ENCODE assay signal across 9 cellular contexts in genomic region chr20:31260326-31260932, GRCh38. TPM values are rescaled to one million over a fixed set of nuclear protein-coding genes. Genes with fewer than 3 reads are reported as not detected.
DNase-seq lines count a peak whose midpoint lies in the region; ATAC-seq and TF ChIP-seq lines count a peak whose summit lies in the region.
"Had no signal": no experiment of that assay in that cellular context is flagged by ENCODE, and none has a peak within 500 bp of the region (broad histone marks: within the 10 kb centered on the region; RNA-seq: fewer than 3 reads in every experiment).

No MANE protein-coding gene starts in this region.

- H3K4me1 ChIP-seq in lower lobe of right lung (no peaks in the 10 kb centered on the region), uterus (no peaks in the 10 kb centered on the region)

- TF ChIP-seq POLR2A in uterus (IDR thresholded peaks at IDR 0.05) = no peak

- H3K4me3 ChIP-seq in lower lobe of right lung (no peak overlapping the region), uterus (no peak overlapping the region)

- H3K27ac ChIP-seq in lower lobe of right lung (no peak overlapping the region), uterus (no peak overlapping the region)

- peak; percentile 13 for DNase-seq in DMS153 treated with DMSO at 0.1 percent for 48 hours (lab: John Stamatoyannopoulos, UW; ENCODE audit: unreplicated experiment)
- DNase-seq in DMS153 (lab: John Stamatoyannopoulos, UW) = no peak
- peak; percentile 20 for DNase-seq in M059J (ENCODE audit: low read depth)
- peak; percentile 10 for DNase-seq in SKM-1 treated with dmso at 0.1 percent for 144 hours (lab: John Stamatoyannopoulos, UW; ENCODE audit: unreplicated experiment)
- DNase-seq in lower lobe of right lung = no peak
- no peak for DNase-seq in head of caudate nucleus
- DNase-seq in T-helper 9 cell = no peak
- DNase-seq in uterus = no peak
- DNase-seq: activated CD8-positive, alpha-beta memory T cell treated with anti-CD3 and anti-CD28 coated beads, Interleukin-2, amount 10 ng/mL, durations not matched to agents 7 days and 5 days had no signal

- TF ChIP-seq CTCF in lower lobe of right lung (IDR thresholded peaks at IDR 0.05) (peak; percentile 41), uterus (IDR thresholded peaks at IDR 0.05) (no peak)

- intact Hi-C loops in lower lobe of right lung (cut with DNase I) = no loop called here
- intact Hi-C loops in head of caudate nucleus (cut with DNase I) = no loop called here
- intact Hi-C loops in uterus (cut with DNase I; ENCODE audit: low total_unique reads) = no loop called here

- ATAC-seq in lower lobe of right lung = no peak
- ATAC-seq: activated CD8-positive, alpha-beta memory T cell treated with anti-CD3 and anti-CD28 coated beads, Interleukin-2, amount 10 ng/mL, durations not matched to agents 7 days and 5 days had no signal

- H3K9me3 ChIP-seq in lower lobe of right lung = no peaks in the 10 kb centered on the region
- H3K9me3 ChIP-seq in uterus = no peaks in the 10 kb centered on the region

- H3K36me3 ChIP-seq in lower lobe of right lung = no peaks in the 10 kb centered on the region
- H3K36me3 ChIP-seq in uterus = no peaks in the 10 kb centered on the region

- H3K27me3 ChIP-seq in lower lobe of right lung (ENCODE audit: low read depth) (no peaks in the 10 kb centered on the region), uterus (no peaks in the 10 kb centered on the region)

RNA-seq across cellular contexts. Expression of gene DEFB115, which starts 3.0 kb away (rescaled TPM):
- total RNA-seq in M059J (2014; rRNA removed; shearing (Covaris generic)) = not detected in 2 replicates
- total RNA-seq in lower lobe of right lung = not detected
- total RNA-seq in uterus = not detected
- total RNA-seq: activated CD8-positive, alpha-beta memory T cell treated with anti-CD3 and anti-CD28 coated beads, Interleukin-2, amount 10 ng/mL, durations not matched to agents 7 days and 5 days had no signal

RNA-seq across cellular contexts. Expression of gene DEFB116, which starts 48.0 kb away (rescaled TPM):
- not detected in 2 replicates for total RNA-seq in M059J (2014; rRNA removed; shearing (Covaris generic))
- total RNA-seq in lower lobe of right lung = not detected
- not detected for total RNA-seq in uterus
- total RNA-seq: activated CD8-positive, alpha-beta memory T cell treated with anti-CD3 and anti-CD28 coated beads, Interleukin-2, amount 10 ng/mL, durations not matched to agents 7 days and 5 days had no signal

Comparison
In these comparisons a context has a peak if more than half of its experiments do, and no peak if none do; other contexts are left out.
1. DNase-seq: peak in DMS153 treated with DMSO at 0.1 percent for 48 hours (single experiment), M059J (single experiment) and SKM-1 treated with dmso at 0.1 percent for 144 hours (single experiment); none in DMS153 (single experiment), lower lobe of right lung (single experiment), head of caudate nucleus (0 of 42), T-helper 9 cell (single experiment) and uterus (0 of 2).